9 cellular contexts compared by ENCODE assay signal in the genomic region with DNA sequence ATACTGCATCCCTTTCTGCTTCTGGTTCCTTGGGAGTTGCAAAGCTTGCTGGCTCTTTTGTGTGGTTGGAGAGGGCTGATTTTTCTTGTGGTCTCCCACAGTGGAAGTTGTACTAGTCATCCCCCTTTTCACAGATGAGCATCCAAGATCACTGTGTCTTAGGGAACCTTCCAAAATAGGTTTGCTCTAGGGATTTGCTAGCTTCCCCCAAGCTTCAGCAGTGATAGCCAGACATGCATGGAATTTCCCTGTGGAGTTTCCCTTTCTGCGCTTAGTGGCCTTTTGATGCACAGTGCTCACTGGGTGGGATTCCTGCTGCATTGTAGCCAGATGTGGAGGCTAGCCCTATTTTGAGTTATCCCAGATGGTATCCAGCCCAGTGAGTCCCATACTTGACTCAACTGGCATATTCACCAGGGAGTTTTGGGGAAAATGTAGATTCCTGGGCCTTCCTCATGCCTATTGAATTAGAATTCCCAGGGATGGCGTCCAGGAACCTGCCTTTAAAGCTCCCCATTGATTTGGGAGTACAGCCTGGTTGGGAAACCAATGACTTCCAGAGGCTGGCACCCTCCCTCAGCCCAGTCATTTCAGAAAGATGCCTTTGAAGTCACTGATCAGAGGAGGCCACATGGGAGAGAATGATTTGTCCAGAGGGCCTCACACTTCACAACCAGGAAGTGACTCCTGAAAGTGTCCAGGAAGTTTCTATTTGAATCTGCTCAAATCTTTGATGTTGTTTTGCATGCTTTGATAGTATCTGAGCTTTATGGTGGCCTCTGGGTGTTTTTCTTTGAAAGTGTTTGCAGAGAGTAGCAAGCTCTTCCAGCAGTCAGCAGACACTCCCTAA. TPM values are rescaled to one million over a fixed set of nuclear protein-coding genes. Genes with fewer than 3 reads are reported as not detected.
DNase-seq lines count a peak whose midpoint lies in the region; ATAC-seq and TF ChIP-seq lines count a peak whose summit lies in the region.
"Had no signal": no experiment of that assay in that cellular context is flagged by ENCODE, and none has a peak within 500 bp of the region (broad histone marks: within the 10 kb centered on the region; RNA-seq: fewer than 3 reads in every experiment).

No MANE protein-coding gene starts in this region.

- CTCF ChIA-PET in CD8-positive, alpha-beta memory T cell (lab: Charles Lee), result interaction anchor here (1.1 kb wide), 1 partner anchor 81 kb away, joined by 3 read pairs; no protein-coding TSS in a partner anchor

- H3K9me3 Mint-ChIP-seq in CD8-positive, alpha-beta memory T cell, result no peaks in the 10 kb centered on the region
- no peaks in the 10 kb centered on the region for H3K9me3 Mint-ChIP-seq in activated T-helper 17 cell treated with anti-CD3 and anti-CD28 coated beads, Interleukin-2, amount 50 U/mL, for 72 hours
- H3K9me3 Mint-ChIP-seq: neural crest cell had no signal

- peaks cover 57 to 74% (median 69%) of the 10 kb centered on the region in 3 donors for H3K4me1 Mint-ChIP-seq in CD8-positive, alpha-beta memory T cell
- H3K4me1 Mint-ChIP-seq in activated T-helper 17 cell treated with anti-CD3 and anti-CD28 coated beads, Interleukin-2, amount 50 U/mL, for 72 hours, result peaks cover 43% of the 10 kb centered on the region

- TF ChIP-seq POLR2A in adrenal gland (IDR thresholded peaks at IDR 0.05), result no peak

- no peaks in the 10 kb centered on the region for H3K27me3 Mint-ChIP-seq in CD8-positive, alpha-beta memory T cell
- H3K27me3 Mint-ChIP-seq in activated T-helper 17 cell treated with anti-CD3 and anti-CD28 coated beads, Interleukin-2, amount 50 U/mL, for 72 hours, result no peaks in the 10 kb centered on the region

- peaks cover 5 to 11% (median 6%) of the 10 kb centered on the region in 3 donors for H3K36me3 Mint-ChIP-seq in CD8-positive, alpha-beta memory T cell
- H3K36me3 Mint-ChIP-seq in activated T-helper 17 cell treated with anti-CD3 and anti-CD28 coated beads, Interleukin-2, amount 50 U/mL, for 72 hours (ENCODE audit: low read depth), result no peaks in the 10 kb centered on the region

- H3K27ac ChIP-seq in CD8-positive, alpha-beta memory T cell (ENCODE audit: low read depth, low read length), result no peak overlapping the region
- H3K27ac ChIP-seq in adrenal gland, result no peak overlapping the region

- ATAC-seq in activated T-helper 17 cell treated with anti-CD3 and anti-CD28 coated beads, Interleukin-2, amount 50 U/mL, for 72 hours (replicated peaks), result peak; percentile 80
- no peak for ATAC-seq in HG03159 (IDR thresholded peaks at IDR 0.05; ENCODE audit: unreplicated experiment)

- POLR2A ChIA-PET in CD8-positive, alpha-beta memory T cell (lab: Charles Lee), result interaction anchor here (1.0 kb wide), 1 partner anchor 83 kb away, joined by 3 read pairs; the partner anchor contains the start of gene FANCE

- H3K9me3 ChIP-seq in CD8-positive, alpha-beta memory T cell (ENCODE audit: low read length), result no peaks in the 10 kb centered on the region
- no peaks in the 10 kb centered on the region for H3K9me3 ChIP-seq in adrenal gland (replicated peaks in 1 of 3)

- intact Hi-C loops in adrenal gland (cut with DNase I), result no loop called here

- peaks cover 45% of the 10 kb centered on the region for H3K4me1 ChIP-seq in CD8-positive, alpha-beta memory T cell (ENCODE audit: insufficient read depth, low read length)
- H3K4me1 ChIP-seq in adrenal gland (replicated peaks in 1 of 2), result peaks cover 4 to 28% of the 10 kb centered on the region in 2 donors

- H3K4me3 ChIP-seq in CD8-positive, alpha-beta memory T cell (ENCODE audit: low read length), result no peak overlapping the region
- H3K4me3 ChIP-seq in adrenal gland, result no peak overlapping the region

- no peak for TF ChIP-seq CTCF in adrenal gland (IDR thresholded peaks at IDR 0.05)

- no peaks in the 10 kb centered on the region for H3K36me3 ChIP-seq in CD8-positive, alpha-beta memory T cell (ENCODE audit: insufficient read depth, low read length)
- H3K36me3 ChIP-seq in adrenal gland (replicated peaks in 1 of 2), result no peaks in the 10 kb centered on the region

- no peaks in the 10 kb centered on the region for H3K27me3 ChIP-seq in CD8-positive, alpha-beta memory T cell (ENCODE audit: insufficient read depth, low read length, poor library complexity, severe bottlenecking)
- no peaks in the 10 kb centered on the region for H3K27me3 ChIP-seq in adrenal gland

- 88 to 100% (median 95%) methylated on average over 1 to 2 of the region's 2 CpGs for WGBS in adrenal gland, 4 donors

- H3K4me3 Mint-ChIP-seq in CD8-positive, alpha-beta memory T cell, result peak overlapping the region in 4 of 7 donors; percentile 12 to 46 (median 30)
- H3K4me3 Mint-ChIP-seq in activated T-helper 17 cell treated with anti-CD3 and anti-CD28 coated beads, Interleukin-2, amount 50 U/mL, for 72 hours, result peak overlapping the region; percentile 69
- H3K4me3 Mint-ChIP-seq: neural crest cell had no signal

- peak overlapping the region; percentile 9 to 77 (median 56) for H3K27ac Mint-ChIP-seq in CD8-positive, alpha-beta memory T cell
- peak overlapping the region; percentile 85 for H3K27ac Mint-ChIP-seq in activated T-helper 17 cell treated with anti-CD3 and anti-CD28 coated beads, Interleukin-2, amount 50 U/mL, for 72 hours

- DNase-seq in CD8-positive, alpha-beta memory T cell, result peak in 1 of 5 donors; percentile 14
- peak; percentile 65 for DNase-seq in HS-5 (ENCODE audit: low read depth)
- DNase-seq in myocyte (ENCODE audit: low read depth), result peak; percentile 62
- no peak for DNase-seq in NCI-H1436 (lab: John Stamatoyannopoulos, UW)
- no peak for DNase-seq in adrenal gland
- no peak for DNase-seq in mesenteric fat pad (ENCODE audit: low spot score)

RNA-seq across cellular contexts. Expression of gene PPARD, which starts 25.9 kb away (rescaled TPM):
- total RNA-seq in CD8-positive, alpha-beta memory T cell, result 10 to 100 TPM; 14.8 to 16.2 TPM
- polyA plus RNA-seq in CD8-positive, alpha-beta memory T cell, result 7.7 TPM
- 10 to 100 TPM; 21.0 to 27.9 TPM for total RNA-seq in activated T-helper 17 cell treated with anti-CD3 and anti-CD28 coated beads, Interleukin-2, amount 50 U/mL, for 72 hours
- total RNA-seq in myocyte (9.4 and 20.0 TPM in 2 replicates), adrenal gland (10 to 100 TPM; 14.9 to 32.9 (median 21.6) TPM), mesenteric fat pad (17.5 TPM)
- polyA plus RNA-seq in myocyte (2012), result 34.1 TPM
- polyA plus RNA-seq in adrenal gland, result 10 to 100 TPM; 15.3 to 39.8 (median 29.5) TPM

Comparison
In these comparisons a context has a peak if more than half of its experiments do, and no peak if none do; other contexts are left out.
1. DNase-seq: peak in HS-5 (single experiment) and myocyte (single experiment); none in NCI-H1436 (single experiment), adrenal gland (0 of 7) and mesenteric fat pad (single experiment).